ENCODE assay signal across 17 cellular contexts in genomic region chr3:57961177-57961827, GRCh38.
"Had no signal": no experiment of that assay in that cellular context is flagged by ENCODE, and none has a peak within 500 bp of the region (broad histone marks: within the 10 kb centered on the region; RNA-seq: fewer than 3 reads in every experiment).

No MANE protein-coding gene starts in this region.

- H3K27me3 ChIP-seq: body of pancreas, foreskin keratinocyte, heart left ventricle, neutrophil, tibial artery had no signal

- ATAC-seq: body of pancreas; heart left ventricle; naive thymus-derived CD4-positive, alpha-beta T cell; stimulated activated naive B cell treated with anti-CD40 and anti-IgM and Interleukin-4, amounts not matched to agents 10 μg/mL and 1 μg/mL and 100 μg/mL, for 72 hours had no signal

- FAIRE-seq: islet of Langerhans had no signal

- H3K4me1 ChIP-seq: body of pancreas had no signal

- H3K4me3 Mint-ChIP-seq: activated naive CD8-positive, alpha-beta T cell treated with anti-CD3 and anti-CD28 coated beads for 36 hours; activated T-helper 1 cell treated with anti-CD3 and anti-CD28 coated beads, Interleukin-12 subunit alpha, Interleukin-12 subunit beta, Interleukin-2, Interleukin-4 antibody, amounts not matched to agents 30 ng/mL and 10 ng/mL and 1 ng/mL, durations not matched to agents 14 hours and 24 hours and 36 hours; naive thymus-derived CD4-positive, alpha-beta T cell; stimulated activated naive B cell treated with anti-CD40 and anti-IgM and Interleukin-4, amounts not matched to agents 10 μg/mL and 1 μg/mL and 100 μg/mL, for 72 hours had no signal

- H3K4me3 ChIP-seq: body of pancreas, coronary artery, heart left ventricle, tibial artery had no signal

- H3K36me3 Mint-ChIP-seq: activated naive CD8-positive, alpha-beta T cell treated with anti-CD3 and anti-CD28 coated beads for 36 hours; naive thymus-derived CD4-positive, alpha-beta T cell; stimulated activated naive B cell treated with anti-CD40 and anti-IgM and Interleukin-4, amounts not matched to agents 10 μg/mL and 1 μg/mL and 100 μg/mL, for 72 hours had no signal

- H3K27ac ChIP-seq: body of pancreas, coronary artery, neutrophil, tibial artery had no signal

- H3K27ac Mint-ChIP-seq: activated naive CD8-positive, alpha-beta T cell treated with anti-CD3 and anti-CD28 coated beads for 36 hours; activated T-helper 1 cell treated with anti-CD3 and anti-CD28 coated beads, Interleukin-12 subunit alpha, Interleukin-12 subunit beta, Interleukin-2, Interleukin-4 antibody, amounts not matched to agents 30 ng/mL and 10 ng/mL and 1 ng/mL, durations not matched to agents 14 hours and 24 hours and 36 hours; naive thymus-derived CD4-positive, alpha-beta T cell; stimulated activated naive B cell treated with anti-CD40 and anti-IgM and Interleukin-4, amounts not matched to agents 10 μg/mL and 1 μg/mL and 100 μg/mL, for 72 hours had no signal

- DNase-seq: activated CD4-positive, CD25-positive, alpha-beta regulatory T cell treated with anti-CD3 and anti-CD28 coated beads, Interleukin-2, amount 50 U/mL, for 72 hours; activated naive CD8-positive, alpha-beta T cell treated with anti-CD3 and anti-CD28 coated beads for 36 hours; amygdala; body of pancreas; effector CD4-positive, alpha-beta T cell; heart left ventricle; stimulated activated CD4-positive, alpha-beta T cell treated with anti-CD3 and anti-CD28 coated beads, Interleukin-15, amount 100 ng/mL, for 24 hours; stimulated activated CD4-positive, alpha-beta T cell treated with anti-CD3 and anti-CD28 coated beads, Interleukin-4, amount 100 ng/mL, for 1 hour; stimulated activated naive B cell treated with anti-CD40 and anti-IgM and Interleukin-4, amounts not matched to agents 10 μg/mL and 1 μg/mL and 100 μg/mL, for 72 hours; T1000; tibial artery had no signal

- H3K9me3 Mint-ChIP-seq: activated naive CD8-positive, alpha-beta T cell treated with anti-CD3 and anti-CD28 coated beads for 36 hours; activated T-helper 1 cell treated with anti-CD3 and anti-CD28 coated beads, Interleukin-12 subunit alpha, Interleukin-12 subunit beta, Interleukin-2, Interleukin-4 antibody, amounts not matched to agents 30 ng/mL and 10 ng/mL and 1 ng/mL, durations not matched to agents 14 hours and 24 hours and 36 hours; stimulated activated naive B cell treated with anti-CD40 and anti-IgM and Interleukin-4, amounts not matched to agents 10 μg/mL and 1 μg/mL and 100 μg/mL, for 72 hours had no signal

- H3K9me3 ChIP-seq: body of pancreas, heart left ventricle, neutrophil, tibial artery had no signal

- H3K36me3 ChIP-seq: heart left ventricle, neutrophil, tibial artery had no signal

- H3K27me3 Mint-ChIP-seq: activated naive CD8-positive, alpha-beta T cell treated with anti-CD3 and anti-CD28 coated beads for 36 hours; stimulated activated naive B cell treated with anti-CD40 and anti-IgM and Interleukin-4, amounts not matched to agents 10 μg/mL and 1 μg/mL and 100 μg/mL, for 72 hours had no signal
